9 cellular contexts compared by ENCODE assay signal in the genomic region with DNA sequence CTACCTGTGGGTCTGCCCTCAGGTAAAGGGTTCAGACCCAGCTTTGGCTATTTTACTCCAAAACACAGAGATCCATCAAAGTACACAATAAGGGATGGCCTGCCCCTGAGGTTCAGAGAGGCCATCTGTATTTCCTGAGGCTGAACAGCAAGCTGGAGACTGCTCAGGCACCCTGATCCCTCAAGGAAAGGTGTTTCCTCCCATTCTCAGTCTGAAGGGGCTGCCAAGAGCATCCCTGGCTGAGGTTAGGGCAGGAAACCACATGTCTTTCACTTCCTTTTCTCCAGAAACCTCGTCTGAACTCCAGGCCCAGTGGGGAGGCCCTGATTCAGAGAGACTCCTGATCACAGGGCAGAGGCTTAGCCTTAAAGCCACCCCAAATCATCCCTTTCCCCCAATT. TPM values are rescaled to one million over a fixed set of nuclear protein-coding genes. Genes with fewer than 3 reads are reported as not detected.
DNase-seq lines count a peak whose midpoint lies in the region; ATAC-seq, FAIRE-seq and TF ChIP-seq lines count a peak whose summit lies in the region.
"Had no signal": no experiment of that assay in that cellular context is flagged by ENCODE, and none has a peak within 500 bp of the region (broad histone marks: within the 10 kb centered on the region; RNA-seq: fewer than 3 reads in every experiment).

No MANE protein-coding gene starts in this region.

- in situ Hi-C loops in mammary epithelial cell (cut with MboI; ENCODE audit: low sequenced_read_pairs in 2 of 2): loop anchor here in 1 of 2 donors (5.0 kb wide), 1 partner anchor 50 kb away; a partner anchor contains a TSS

- no peak overlapping the region for H3K27ac ChIP-seq in mammary epithelial cell (ENCODE audit: insufficient read depth, low read depth, low read length)
- no peak overlapping the region for H3K27ac ChIP-seq in muscle layer of duodenum (ENCODE audit: low read length)
- H3K27ac ChIP-seq: SJSA1 had no signal

- H4K20me1 ChIP-seq in mammary epithelial cell (ENCODE audit: insufficient read depth, low read length): no peaks in the 10 kb centered on the region

- H3K4me1 ChIP-seq in mammary epithelial cell (ENCODE audit: insufficient read depth, low read length) (peaks cover 10% of the 10 kb centered on the region), muscle layer of duodenum (ENCODE audit: control insufficient read depth in 1 of 2, insufficient read depth in 2 of 2, low read length in 2 of 2) (peaks cover 0 to 32% of the 10 kb centered on the region in 2 donors)

- H3K4me3 ChIP-seq in mammary epithelial cell (replicated peaks in 1 of 3; ENCODE audit: insufficient read depth in 1 of 3, low read depth in 2 of 3, low read length in 3 of 3) (peak overlapping the region; percentile 49 to 91 (median 87)), muscle layer of duodenum (ENCODE audit: low read depth in 1 of 2, low read length in 2 of 2) (peak overlapping the region; percentile 64 to 85)

- H3K36me3 ChIP-seq in mammary epithelial cell (ENCODE audit: insufficient read depth, low read length): peaks cover 3% of the 10 kb centered on the region
- peaks cover 0 to 5% of the 10 kb centered on the region in 2 donors for H3K36me3 ChIP-seq in muscle layer of duodenum (ENCODE audit: control insufficient read depth in 1 of 2, insufficient read depth in 2 of 2, low read length in 2 of 2)

- ATAC-seq in HG02623 (IDR thresholded peaks at IDR 0.05; ENCODE audit: unreplicated experiment) (no peak), HG03432 (IDR thresholded peaks at IDR 0.05; ENCODE audit: unreplicated experiment) (no peak)

- 0% methylated on average over 1 of the region's 1 CpG for WGBS in mammary epithelial cell (ENCODE audit: low coverage, missing lambda C conversion rate)

- CTCF ChIA-PET in mammary epithelial cell (lab: Charles Lee; ENCODE audit: low non-redundant PET): no interaction called here

- dilution Hi-C loops in mammary epithelial cell (cut with HindIII; ENCODE audit: low sequenced_read_pairs): no loop called here

- peak overlapping the region; percentile 4 for H2AFZ ChIP-seq in mammary epithelial cell (ENCODE audit: low read depth, low read length)

- TF ChIP-seq CTCF in mammary epithelial cell (conservative IDR thresholded peaks at IDR 0.05 in 1 of 2, IDR thresholded peaks at IDR 0.05 in 1 of 2; ENCODE audit: extremely low read depth in 1 of 2, insufficient read depth in 1 of 2, low read depth in 1 of 2, low read length in 2 of 2): no peak

- no peak overlapping the region for H3K9ac ChIP-seq in mammary epithelial cell (ENCODE audit: insufficient read depth, low read length)

- H3K9me3 ChIP-seq in mammary epithelial cell (replicated peaks; ENCODE audit: insufficient read depth, low read length) (no peaks in the 10 kb centered on the region), muscle layer of duodenum (ENCODE audit: control insufficient read depth in 1 of 2, low read length in 2 of 2) (no peaks in the 10 kb centered on the region)
- H3K9me3 ChIP-seq: SJSA1 had no signal

- peak overlapping the region; percentile 81 for H3K4me2 ChIP-seq in mammary epithelial cell (ENCODE audit: insufficient read depth, low read depth, low read length)

- intact Hi-C loops in mammary epithelial cell (cut with micrococcal nuclease): loop anchor here (1.0 to 5.0 kb wide), 3 partner anchors 13 to 145 kb away; a partner anchor contains a TSS
- intact Hi-C loops in posterior cingulate gyrus (cut with DNase I): loop anchor here (5.0 to 10.0 kb wide), 2 partner anchors 50 to 147 kb away; a partner anchor contains a TSS

- FAIRE-seq in RCC 7860 (lab: Jason Lieb, UNC): no peak

- no peaks in the 10 kb centered on the region for H3K27me3 ChIP-seq in mammary epithelial cell (ENCODE audit: insufficient read depth, low read length)
- no peaks in the 10 kb centered on the region for H3K27me3 ChIP-seq in muscle layer of duodenum (ENCODE audit: low read depth, low read length)
- H3K27me3 ChIP-seq: SJSA1 had no signal

- peaks cover 48% of the 10 kb centered on the region for H3K79me2 ChIP-seq in mammary epithelial cell (ENCODE audit: insufficient read depth, low read length)

- BruUV-seq in mammary epithelial cell (replicated peaks; lab: Mats Ljungman, UMichigan): no TSS peak

- DNase-seq in GM03348 (ENCODE audit: low spot score) (peak; percentile 39), M059J (ENCODE audit: low read depth) (peak; percentile 43), mammary epithelial cell (peak; percentile 41), RCC 7860 (ENCODE audit: low spot score) (no peak), posterior cingulate gyrus (no peak)

RNA-seq across cellular contexts. Expression of a gene that starts 1.5 kb away (rescaled TPM):
- 9.2 and 15.7 TPM in 2 replicates for total RNA-seq in M059J (2014; rRNA removed; shearing (Covaris generic))
- total RNA-seq in mammary epithelial cell: 10 to 100 TPM; 14.0 to 24.3 TPM
- 13.3 TPM for polyA plus RNA-seq in mammary epithelial cell
- 17.3 TPM for polyA minus RNA-seq in mammary epithelial cell

RNA-seq across cellular contexts. Expression of a gene that starts 52.3 kb away (rescaled TPM):
- 294 and 301 TPM in 2 replicates for total RNA-seq in M059J (2014; rRNA removed; shearing (Covaris generic))
- total RNA-seq in mammary epithelial cell: 100 to 1,000 TPM; 276 to 316 TPM
- 136 TPM for polyA plus RNA-seq in mammary epithelial cell
- polyA minus RNA-seq in mammary epithelial cell: 83.8 TPM

Comparison
In these comparisons a context has a peak if more than half of its experiments do, and no peak if none do; other contexts are left out.
1. DNase-seq: peak in GM03348 (single experiment), M059J (single experiment) and mammary epithelial cell (single experiment); none in RCC 7860 (single experiment) and posterior cingulate gyrus (0 of 10).